Comparison of ENCODE assay signal across 10 cellular contexts in genomic region chr17:44093231-44093900, GRCh38.
"Had no signal": no experiment of that assay in that cellular context is flagged by ENCODE, and none has a peak within 500 bp of the region (broad histone marks: within the 10 kb centered on the region; RNA-seq: fewer than 3 reads in every experiment).

No MANE protein-coding gene starts in this region.

- H3K9me3 Mint-ChIP-seq: T-helper 2 cell treated with Interferon-gamma antibody and Interleukin-4, amounts not matched to agents 5 μg/mL and 100 μg/mL, for 36 hours had no signal

- DNase-seq: activated naive CD4-positive, alpha-beta T cell treated with Interleukin-2 at 50 U/mL for 16 hours; effector CD4-positive, alpha-beta T cell; foreskin melanocyte; left lung; mesendoderm; stimulated activated CD4-positive, alpha-beta T cell treated with anti-CD3 and anti-CD28 coated beads, Interleukin-4, amount 100 ng/mL, for 4 hours had no signal

- H3K4me3 Mint-ChIP-seq: T-helper 2 cell treated with Interferon-gamma antibody and Interleukin-4, amounts not matched to agents 5 μg/mL and 100 μg/mL, for 36 hours had no signal

- H3K9me3 ChIP-seq: left lung, tibial nerve, vagina had no signal

- H3K27ac ChIP-seq: left lung, tibial nerve, vagina had no signal

- H3K27ac Mint-ChIP-seq: T-helper 2 cell treated with Interferon-gamma antibody and Interleukin-4, amounts not matched to agents 5 μg/mL and 100 μg/mL, for 36 hours had no signal

- H3K27me3 ChIP-seq: left lung, tibial nerve, vagina had no signal

- H3K4me3 ChIP-seq: left lung, skin epidermis, tibial nerve, vagina had no signal

- ATAC-seq: left lung had no signal
